In genomic region chr9:7592321-7593319, GRCh38 we compare ENCODE assay signal across 1 cellular context.
TF ChIP-seq lines count a peak whose summit lies in the region.

No MANE protein-coding gene starts in this region.

TF ChIP-seq in H1, 55 proteins besides CTCF, POLR2A, EP300 and RAD21 (continued from another document):
- TF ChIP-seq ATF3 (IDR thresholded peaks at IDR 0.05; ENCODE audit: insufficient read depth, low read depth, low read length) (no peak), NRF1 (IDR thresholded peaks at IDR 0.05; ENCODE audit: low read depth, low read length) (no peak), PHF8 (conservative IDR thresholded peaks at IDR 0.05; ENCODE audit: low read depth, low read length) (no peak), TBP (IDR thresholded peaks at IDR 0.05; ENCODE audit: low read depth, low read length) (no peak), RBBP5 (IDR thresholded peaks at IDR 0.05; ENCODE audit: borderline replicate concordance, low read depth, low read length) (no peak), KDM5A (IDR thresholded peaks at IDR 0.05; ENCODE audit: low read length) (no peak), ZNF274 (IDR thresholded peaks at IDR 0.05; ENCODE audit: borderline replicate concordance, extremely low read depth, low read length) (no peak), SP2 (IDR thresholded peaks at IDR 0.05; ENCODE audit: low read length) (no peak), EGR1 (IDR thresholded peaks at IDR 0.05; ENCODE audit: borderline replicate concordance, low read depth, low read length) (no peak), BCL11A (IDR thresholded peaks at IDR 0.05; ENCODE audit: low read depth in 2 of 2, low read length in 2 of 2) (no peak), YY1 (IDR thresholded peaks at IDR 0.05; ENCODE audit: low read depth, low read length) (no peak), POU5F1 (IDR thresholded peaks at IDR 0.05; ENCODE audit: low read depth, low read length) (no peak), GTF2F1 (IDR thresholded peaks at IDR 0.05; ENCODE audit: borderline replicate concordance, low read depth, low read length) (no peak), KDM1A (IDR thresholded peaks at IDR 0.05; ENCODE audit: borderline replicate concordance, low read length) (no peak), JUN (IDR thresholded peaks at IDR 0.05; ENCODE audit: low read depth, low read length) (no peak), HDAC2 (IDR thresholded peaks at IDR 0.05; ENCODE audit: borderline replicate concordance in 1 of 2, low read depth in 2 of 2, low read length in 2 of 2) (no peak), CHD1 (IDR thresholded peaks at IDR 0.05; ENCODE audit: low read depth, low read length) (no peak), ATF2 (IDR thresholded peaks at IDR 0.05; ENCODE audit: low read length) (no peak)
TF ChIP-seq in H1: peak in this region for 0.
